Comparison of ENCODE assay signal across 1 cellular context in genomic region chr9:125745682-125746016, GRCh38.
TF ChIP-seq lines count a peak whose summit lies in the region.

No MANE protein-coding gene starts in this region.

TF ChIP-seq in K562, 482 proteins besides CTCF, POLR2A, EP300 and RAD21:
- TF ChIP-seq CHAMP1 (IDR thresholded peaks at IDR 0.05) (no peak), GTF2A2 (tag; IDR thresholded peaks at IDR 0.05) (no peak), FOXO4 (CRISPR knock-in tag; IDR thresholded peaks at IDR 0.05) (no peak), ESRRA (IDR thresholded peaks at IDR 0.05; ENCODE audit: borderline replicate concordance, low read depth) (no peak), SP1 (CRISPR knock-in tag; IDR thresholded peaks at IDR 0.05) (0 out of 2 replicates have a peak, but pooled peaks have one; percentile 17), PPARD (CRISPR knock-in tag; IDR thresholded peaks at IDR 0.05) (no peak), HEY1 (CRISPR knock-in tag; IDR thresholded peaks at IDR 0.05; ENCODE audit: borderline replicate concordance) (no peak), PHB (CRISPR knock-in tag; IDR thresholded peaks at IDR 0.05) (no peak), BRCA1 (IDR thresholded peaks at IDR 0.05) (no peak), BRCA1 (CRISPR knock-in tag; IDR thresholded peaks at IDR 0.05) (no peak), C11orf30 (IDR thresholded peaks at IDR 0.05; ENCODE audit: low read depth) (no peak), CBX2 (IDR thresholded peaks at IDR 0.05; ENCODE audit: insufficient read depth, low read length, poor library complexity, severe bottlenecking) (peak; percentile 19), CEBPB (tag; IDR thresholded peaks at IDR 0.05) (no peak), ZFP36 (IDR thresholded peaks at IDR 0.05; ENCODE audit: low read depth, low read length, partially characterized antibody) (peak; percentile 15), DACH1 (IDR thresholded peaks at IDR 0.05; ENCODE audit: partially characterized antibody) (no peak), HNRNPUL1 (IDR thresholded peaks at IDR 0.05; ENCODE audit: low read length) (no peak)
- TF ChIP-seq, protein P1, sequence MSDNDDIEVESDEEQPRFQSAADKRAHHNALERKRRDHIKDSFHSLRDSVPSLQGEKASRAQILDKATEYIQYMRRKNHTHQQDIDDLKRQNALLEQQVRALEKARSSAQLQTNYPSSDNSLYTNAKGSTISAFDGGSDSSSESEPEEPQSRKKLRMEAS (CRISPR knock-in tag; IDR thresholded peaks at IDR 0.05), result no peak
- TF ChIP-seq, protein P2, sequence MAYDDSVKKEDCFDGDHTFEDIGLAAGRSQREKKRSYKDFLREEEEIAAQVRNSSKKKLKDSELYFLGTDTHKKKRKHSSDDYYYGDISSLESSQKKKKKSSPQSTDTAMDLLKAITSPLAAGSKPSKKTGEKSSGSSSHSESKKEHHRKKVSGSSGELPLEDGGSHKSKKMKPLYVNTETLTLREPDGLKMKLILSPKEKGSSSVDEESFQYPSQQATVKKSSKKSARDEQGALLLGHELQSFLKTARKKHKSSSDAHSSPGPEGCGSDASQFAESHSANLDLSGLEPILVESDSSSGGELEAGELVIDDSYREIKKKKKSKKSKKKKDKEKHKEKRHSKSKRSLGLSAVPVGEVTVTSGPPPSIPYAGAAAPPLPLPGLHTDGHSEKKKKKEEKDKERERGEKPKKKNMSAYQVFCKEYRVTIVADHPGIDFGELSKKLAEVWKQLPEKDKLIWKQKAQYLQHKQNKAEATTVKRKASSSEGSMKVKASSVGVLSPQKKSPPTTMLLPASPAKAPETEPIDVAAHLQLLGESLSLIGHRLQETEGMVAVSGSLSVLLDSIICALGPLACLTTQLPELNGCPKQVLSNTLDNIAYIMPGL (CRISPR knock-in tag; IDR thresholded peaks at IDR 0.05), result no peak
